Comparison of ENCODE assay signal across 14 cellular contexts in genomic region chr17:80312621-80313135, GRCh38.
"Had no signal": no experiment of that assay in that cellular context is flagged by ENCODE, and none has a peak within 500 bp of the region (broad histone marks: within the 10 kb centered on the region; RNA-seq: fewer than 3 reads in every experiment).

No MANE protein-coding gene starts in this region.

- H3K4me3 ChIP-seq: cardiac muscle cell, colonic mucosa, gastrocnemius medialis, heart right ventricle, left lung, stomach, thoracic aorta had no signal

- H3K27me3 Mint-ChIP-seq: activated CD4-positive, alpha-beta T cell treated with anti-CD3 and anti-CD28 coated beads, Interleukin-2, amount 10 ng/mL, durations not matched to agents 7 days and 5 days had no signal

- H3K9me3 Mint-ChIP-seq: activated CD4-positive, alpha-beta T cell treated with anti-CD3 and anti-CD28 coated beads, Interleukin-2, amount 10 ng/mL, durations not matched to agents 7 days and 5 days; activated T-helper 2 cell treated with anti-CD3 and anti-CD28 coated beads, Interferon-gamma antibody, Interleukin-2, Interleukin-4, amounts not matched to agents 10 μg/mL and 5 μg/mL and 100 μg/mL, durations not matched to agents 14 hours and 24 hours and 36 hours had no signal

- ATAC-seq: gastrocnemius medialis, left lung had no signal

- H3K9me3 ChIP-seq: colonic mucosa, gastrocnemius medialis, heart right ventricle, left lung, stomach, thoracic aorta had no signal

- H3K27me3 ChIP-seq: cardiac muscle cell, colonic mucosa, gastrocnemius medialis, heart right ventricle, left lung, stomach had no signal

- H3K27ac ChIP-seq: cardiac muscle cell, colonic mucosa, epithelial cell of prostate, gastrocnemius medialis, heart right ventricle, left lung, stomach, thoracic aorta had no signal

- H3K36me3 ChIP-seq: cardiac muscle cell had no signal

- DNase-seq: activated CD4-positive, alpha-beta T cell treated with anti-CD3 and anti-CD28 coated beads, Interleukin-2, amount 10 ng/mL, durations not matched to agents 7 days and 5 days; activated CD4-positive, CD25-positive, alpha-beta regulatory T cell; colonic mucosa; effector CD8-positive, alpha-beta T cell; gastrocnemius medialis; heart right ventricle; left lung; stimulated activated CD4-positive, alpha-beta T cell treated with anti-CD3 and anti-CD28 coated beads, Interleukin-4, amount 100 ng/mL, for 1 hour; stimulated activated CD8-positive, alpha-beta memory T cell treated with anti-CD3 and anti-CD28 coated beads, Interleukin-4, amount 100 ng/mL, for 48 hours; stomach had no signal

- H3K27ac Mint-ChIP-seq: activated T-helper 2 cell treated with anti-CD3 and anti-CD28 coated beads, Interferon-gamma antibody, Interleukin-2, Interleukin-4, amounts not matched to agents 10 μg/mL and 5 μg/mL and 100 μg/mL, durations not matched to agents 14 hours and 24 hours and 36 hours had no signal

- H3K4me1 ChIP-seq: colonic mucosa, gastrocnemius medialis, heart right ventricle, left lung, stomach had no signal
